Comparison of ENCODE assay signal across 10 cellular contexts in genomic region chr17:48056246-48056745, GRCh38. TPM values are rescaled to one million over a fixed set of nuclear protein-coding genes. Genes with fewer than 3 reads are reported as not detected.
DNase-seq lines count a peak whose midpoint lies in the region; ATAC-seq, FAIRE-seq and TF ChIP-seq lines count a peak whose summit lies in the region.
"Had no signal": no experiment of that assay in that cellular context is flagged by ENCODE, and none has a peak within 500 bp of the region (broad histone marks: within the 10 kb centered on the region; RNA-seq: fewer than 3 reads in every experiment).

No MANE protein-coding gene starts in this region.

- H3K36me3 ChIP-seq in keratinocyte (ENCODE audit: control insufficient read depth in 2 of 2, extremely low read depth in 1 of 2, insufficient read depth in 2 of 2, low read length in 2 of 2), result peaks cover 45 to 69% of the 10 kb centered on the region in 2 experiments

- dilution Hi-C loops in keratinocyte (cut with MboI; ENCODE audit: extremely low pct_ligation_motif_present, low sequenced_read_pairs), result no loop called here

- intact Hi-C loops in natural killer cell (cut with micrococcal nuclease), result no loop called here
- intact Hi-C loops in activated T-helper 1 cell treated with anti-CD3 and anti-CD28 coated beads, Interleukin-12 subunit alpha, Interleukin-12 subunit beta, Interleukin-2, Interleukin-4 antibody, amounts not matched to agents 30 ng/mL and 10 ng/mL and 1 ng/mL, durations not matched to agents 14 hours and 24 hours and 36 hours (cut with micrococcal nuclease), result loop anchor here (1.0 kb wide), 1 partner anchor 8 kb away; the partner anchor contains the start of gene NFE2L1

- peak overlapping the region; percentile 97 to 99 for H3K27ac Mint-ChIP-seq in natural killer cell treated with Interleukin-12 subunit alpha and Interleukin-12 subunit beta and Interleukin-15 and Interleukin-18, amount 100 ng/mL, for 72 hours
- peak overlapping the region in 1 of 2 donors; percentile 54 for H3K27ac Mint-ChIP-seq in natural killer cell
- peak overlapping the region; percentile 92 for H3K27ac Mint-ChIP-seq in activated T-helper 1 cell treated with anti-CD3 and anti-CD28 coated beads, Interleukin-12 subunit alpha, Interleukin-12 subunit beta, Interleukin-2, Interleukin-4 antibody, amounts not matched to agents 30 ng/mL and 10 ng/mL and 1 ng/mL, durations not matched to agents 14 hours and 24 hours and 36 hours

- peak; percentile 2 to 4 for ATAC-seq in natural killer cell treated with Interleukin-12 subunit alpha and Interleukin-12 subunit beta and Interleukin-15 and Interleukin-18, amount 100 ng/mL, for 72 hours
- ATAC-seq in natural killer cell (no peak), GM18858 (IDR thresholded peaks at IDR 0.05; ENCODE audit: unreplicated experiment) (no peak), GM19395 (IDR thresholded peaks at IDR 0.05; ENCODE audit: unreplicated experiment) (no peak)
- no peak for ATAC-seq in activated CD4-positive, CD25-positive, alpha-beta regulatory T cell treated with anti-CD3 and anti-CD28 coated beads, Interleukin-2, amount 50 U/mL, for 24 hours
- ATAC-seq: body of pancreas had no signal

- H4K20me1 ChIP-seq in keratinocyte (ENCODE audit: control insufficient read depth, extremely low read depth, insufficient read depth, low read length), result peaks cover 19% of the 10 kb centered on the region

- H3K27me3 ChIP-seq in keratinocyte (ENCODE audit: control insufficient read depth, extremely low read depth, insufficient read depth, low read length), result no peaks in the 10 kb centered on the region
- H3K27me3 ChIP-seq: body of pancreas had no signal

- H3K4me2 ChIP-seq in keratinocyte (ENCODE audit: control insufficient read depth, extremely low read depth, insufficient read depth, low read depth, low read length), result peak overlapping the region; percentile 67

- DNase-seq in natural killer cell treated with Interleukin-12 subunit alpha and Interleukin-12 subunit beta and Interleukin-15 and Interleukin-18, amount 100 ng/mL, for 72 hours (ENCODE audit: low spot score), result no peak
- DNase-seq in natural killer cell (no peak), keratinocyte (ENCODE audit: low read depth, low spot score) (no peak), inferior parietal cortex (ENCODE audit: extremely low spot score) (no peak)
- no peak for DNase-seq in activated T-helper 1 cell treated with anti-CD3 and anti-CD28 coated beads, Interleukin-12 subunit alpha, Interleukin-12 subunit beta, Interleukin-2, Interleukin-4 antibody, amounts not matched to agents 30 ng/mL and 10 ng/mL and 1 ng/mL, durations not matched to agents 14 hours and 24 hours and 36 hours (ENCODE audit: low spot score)
- DNase-seq: body of pancreas, T1000 had no signal

- no peaks in the 10 kb centered on the region for H3K9me3 Mint-ChIP-seq in natural killer cell treated with Interleukin-12 subunit alpha and Interleukin-12 subunit beta and Interleukin-15 and Interleukin-18, amount 100 ng/mL, for 72 hours
- H3K9me3 Mint-ChIP-seq in natural killer cell, result no peaks in the 10 kb centered on the region
- no peaks in the 10 kb centered on the region for H3K9me3 Mint-ChIP-seq in activated T-helper 1 cell treated with anti-CD3 and anti-CD28 coated beads, Interleukin-12 subunit alpha, Interleukin-12 subunit beta, Interleukin-2, Interleukin-4 antibody, amounts not matched to agents 30 ng/mL and 10 ng/mL and 1 ng/mL, durations not matched to agents 14 hours and 24 hours and 36 hours

- peak overlapping the region; percentile 93 for H3K27ac ChIP-seq in keratinocyte (ENCODE audit: control insufficient read depth, insufficient read depth, low read length)
- H3K27ac ChIP-seq: body of pancreas had no signal

- peaks cover 73% of the 10 kb centered on the region for H3K79me2 ChIP-seq in keratinocyte (ENCODE audit: control insufficient read depth, insufficient read depth, low read length)

- H2AFZ ChIP-seq in keratinocyte (ENCODE audit: control insufficient read depth, low read length), result no peak overlapping the region

- TF ChIP-seq CTCF in natural killer cell (IDR thresholded peaks at IDR 0.05), result no peak
- no peak for TF ChIP-seq CTCF in keratinocyte (optimal IDR thresholded peaks at IDR 0.05 in 1 of 3, IDR thresholded peaks at IDR 0.05 in 1 of 3, conservative IDR thresholded peaks at IDR 0.05 in 1 of 3; ENCODE audit: extremely low read depth in 1 of 3, insufficient read depth in 2 of 3, low read length in 3 of 3)

- H3K4me1 Mint-ChIP-seq in natural killer cell treated with Interleukin-12 subunit alpha and Interleukin-12 subunit beta and Interleukin-15 and Interleukin-18, amount 100 ng/mL, for 72 hours (ENCODE audit: low read depth in 2 of 2), result peaks cover 46 to 62% of the 10 kb centered on the region in 2 donors
- peaks cover 28 to 51% of the 10 kb centered on the region in 2 donors for H3K4me1 Mint-ChIP-seq in natural killer cell
- H3K4me1 Mint-ChIP-seq in activated T-helper 1 cell treated with anti-CD3 and anti-CD28 coated beads, Interleukin-12 subunit alpha, Interleukin-12 subunit beta, Interleukin-2, Interleukin-4 antibody, amounts not matched to agents 30 ng/mL and 10 ng/mL and 1 ng/mL, durations not matched to agents 14 hours and 24 hours and 36 hours (ENCODE audit: low read depth), result peaks cover 60% of the 10 kb centered on the region

- peak overlapping the region; percentile 75 for H3K4me3 Mint-ChIP-seq in natural killer cell treated with Interleukin-12 subunit alpha and Interleukin-12 subunit beta and Interleukin-15 and Interleukin-18, amount 100 ng/mL, for 72 hours
- no peak overlapping the region for H3K4me3 Mint-ChIP-seq in natural killer cell
- peak overlapping the region; percentile 63 for H3K4me3 Mint-ChIP-seq in activated T-helper 1 cell treated with anti-CD3 and anti-CD28 coated beads, Interleukin-12 subunit alpha, Interleukin-12 subunit beta, Interleukin-2, Interleukin-4 antibody, amounts not matched to agents 30 ng/mL and 10 ng/mL and 1 ng/mL, durations not matched to agents 14 hours and 24 hours and 36 hours

- peak overlapping the region; percentile 77 for H3K9ac ChIP-seq in keratinocyte (ENCODE audit: control insufficient read depth, extremely low read depth, insufficient read depth, low read length)

- H3K27me3 Mint-ChIP-seq in natural killer cell treated with Interleukin-12 subunit alpha and Interleukin-12 subunit beta and Interleukin-15 and Interleukin-18, amount 100 ng/mL, for 72 hours, result no peaks in the 10 kb centered on the region
- H3K27me3 Mint-ChIP-seq in natural killer cell (ENCODE audit: low read depth in 2 of 2), result no peaks in the 10 kb centered on the region
- no peaks in the 10 kb centered on the region for H3K27me3 Mint-ChIP-seq in activated T-helper 1 cell treated with anti-CD3 and anti-CD28 coated beads, Interleukin-12 subunit alpha, Interleukin-12 subunit beta, Interleukin-2, Interleukin-4 antibody, amounts not matched to agents 30 ng/mL and 10 ng/mL and 1 ng/mL, durations not matched to agents 14 hours and 24 hours and 36 hours (ENCODE audit: insufficient read depth)

- no peaks in the 10 kb centered on the region for H3K9me3 ChIP-seq in keratinocyte (ENCODE audit: control insufficient read depth, low read depth, low read length)
- H3K9me3 ChIP-seq: body of pancreas had no signal

- H3K4me3 ChIP-seq in keratinocyte (ENCODE audit: control insufficient read depth in 2 of 3, extremely low read depth in 1 of 3, insufficient read depth in 2 of 3, low read depth in 1 of 3, low read length in 3 of 3), result peak overlapping the region in 1 of 3 experiments; percentile 49
- H3K4me3 ChIP-seq: body of pancreas had no signal

- no peak for FAIRE-seq in keratinocyte (lab: Jason Lieb, UNC)

- peaks cover 27% of the 10 kb centered on the region for H3K36me3 Mint-ChIP-seq in natural killer cell treated with Interleukin-12 subunit alpha and Interleukin-12 subunit beta and Interleukin-15 and Interleukin-18, amount 100 ng/mL, for 72 hours
- H3K36me3 Mint-ChIP-seq in natural killer cell, result no peaks in the 10 kb centered on the region
- H3K36me3 Mint-ChIP-seq in activated T-helper 1 cell treated with anti-CD3 and anti-CD28 coated beads, Interleukin-12 subunit alpha, Interleukin-12 subunit beta, Interleukin-2, Interleukin-4 antibody, amounts not matched to agents 30 ng/mL and 10 ng/mL and 1 ng/mL, durations not matched to agents 14 hours and 24 hours and 36 hours (ENCODE audit: low read depth), result peaks cover 60% of the 10 kb centered on the region

- peaks cover 2% of the 10 kb centered on the region for H3K9me1 ChIP-seq in keratinocyte (ENCODE audit: control insufficient read depth, extremely low read depth, insufficient read depth, low read length)

- peaks cover 48% of the 10 kb centered on the region for H3K4me1 ChIP-seq in keratinocyte (ENCODE audit: control insufficient read depth, extremely low read depth, insufficient read depth, low read length)

RNA-seq across cellular contexts. Expression of gene NFE2L1, which starts 8.1 kb away (rescaled TPM):
- 100 to 1,000 TPM; 103 to 153 TPM for total RNA-seq in natural killer cell treated with Interleukin-12 subunit alpha and Interleukin-12 subunit beta and Interleukin-15 and Interleukin-18, amount 100 ng/mL, for 72 hours
- 10 to 100 TPM; 38.6 to 53.4 (median 47.5) TPM for total RNA-seq in natural killer cell
- total RNA-seq in activated T-helper 1 cell treated with anti-CD3 and anti-CD28 coated beads, Interleukin-12 subunit alpha, Interleukin-12 subunit beta, Interleukin-2, Interleukin-4 antibody, amounts not matched to agents 30 ng/mL and 10 ng/mL and 1 ng/mL, durations not matched to agents 14 hours and 24 hours and 36 hours, result 86.6 and 92.0 TPM in 2 replicates
- 169 to 284 TPM (median 208 TPM) in 3 replicates for polyA plus RNA-seq in keratinocyte
- 179 TPM for polyA plus RNA-seq in keratinocyte (2011; ENCODE audit: low read depth)
- polyA plus RNA-seq in keratinocyte (2011; cell fraction: cytosol; rRNA removed), result 112 TPM in 2 replicates
- polyA plus RNA-seq in keratinocyte (2011; cell fraction: nucleus; rRNA removed), result 514 and 591 TPM in 2 replicates
- 152 and 178 TPM in 2 replicates for polyA plus RNA-seq in keratinocyte (2012; ENCODE audit: low replicate concordance)
- 167 to 352 TPM (median 217 TPM) in 3 replicates for polyA minus RNA-seq in keratinocyte
- 115 TPM for polyA minus RNA-seq in keratinocyte (2011; cell fraction: cytosol; rRNA and poly(A)+ RNA removed)
- 374 and 414 TPM in 2 replicates for polyA minus RNA-seq in keratinocyte (2011; cell fraction: nucleus; rRNA and poly(A)+ RNA removed)

RNA-seq across cellular contexts. Expression of gene COPZ2, which starts 18.7 kb away (rescaled TPM):
- 10 to 100 TPM; 14.9 to 32.9 TPM for total RNA-seq in natural killer cell treated with Interleukin-12 subunit alpha and Interleukin-12 subunit beta and Interleukin-15 and Interleukin-18, amount 100 ng/mL, for 72 hours
- total RNA-seq in natural killer cell, result 10 to 100 TPM; 15.9 to 19.1 (median 16.5) TPM
- total RNA-seq in activated T-helper 1 cell treated with anti-CD3 and anti-CD28 coated beads, Interleukin-12 subunit alpha, Interleukin-12 subunit beta, Interleukin-2, Interleukin-4 antibody, amounts not matched to agents 30 ng/mL and 10 ng/mL and 1 ng/mL, durations not matched to agents 14 hours and 24 hours and 36 hours, result 3.4 and 5.8 TPM in 2 replicates
- 11.1 to 18.0 TPM (median 12.5 TPM) in 3 replicates for polyA plus RNA-seq in keratinocyte
- 13.4 TPM for polyA plus RNA-seq in keratinocyte (2011; ENCODE audit: low read depth)
- 19.8 and 23.7 TPM in 2 replicates for polyA plus RNA-seq in keratinocyte (2011; cell fraction: cytosol; rRNA removed)
- 14.8 and 16.3 TPM in 2 replicates for polyA plus RNA-seq in keratinocyte (2011; cell fraction: nucleus; rRNA removed)
- 16.5 and 17.2 TPM in 2 replicates for polyA plus RNA-seq in keratinocyte (2012; ENCODE audit: low replicate concordance)
- polyA minus RNA-seq in keratinocyte, result 7.2 to 11.6 TPM (median 9.0 TPM) in 3 replicates
- polyA minus RNA-seq in keratinocyte (2011; cell fraction: cytosol; rRNA and poly(A)+ RNA removed), result 13.8 TPM
- 3.0 and 7.2 TPM in 2 replicates for polyA minus RNA-seq in keratinocyte (2011; cell fraction: nucleus; rRNA and poly(A)+ RNA removed)

RNA-seq across cellular contexts. Expression of gene CBX1, which starts 45.0 kb away (rescaled TPM):
- total RNA-seq in natural killer cell treated with Interleukin-12 subunit alpha and Interleukin-12 subunit beta and Interleukin-15 and Interleukin-18, amount 100 ng/mL, for 72 hours, result 10 to 100 TPM; 51.8 to 58.5 TPM
- total RNA-seq in natural killer cell, result 10 to 100 TPM; 16.9 to 25.4 (median 22.6) TPM
- total RNA-seq in activated T-helper 1 cell treated with anti-CD3 and anti-CD28 coated beads, Interleukin-12 subunit alpha, Interleukin-12 subunit beta, Interleukin-2, Interleukin-4 antibody, amounts not matched to agents 30 ng/mL and 10 ng/mL and 1 ng/mL, durations not matched to agents 14 hours and 24 hours and 36 hours, result 61.1 and 62.4 TPM in 2 replicates
- 20.7 to 49.4 TPM (median 42.3 TPM) in 3 replicates for polyA plus RNA-seq in keratinocyte
- 23.4 TPM for polyA plus RNA-seq in keratinocyte (2011; ENCODE audit: low read depth)
- 40.7 and 53.0 TPM in 2 replicates for polyA plus RNA-seq in keratinocyte (2011; cell fraction: cytosol; rRNA removed)
- polyA plus RNA-seq in keratinocyte (2011; cell fraction: nucleus; rRNA removed), result 25.2 and 26.8 TPM in 2 replicates
- 44.3 and 74.9 TPM in 2 replicates for polyA plus RNA-seq in keratinocyte (2012; ENCODE audit: low replicate concordance)
- 5.7 to 20.2 TPM (median 7.7 TPM) in 3 replicates for polyA minus RNA-seq in keratinocyte
- 20.0 TPM for polyA minus RNA-seq in keratinocyte (2011; cell fraction: cytosol; rRNA and poly(A)+ RNA removed)
- polyA minus RNA-seq in keratinocyte (2011; cell fraction: nucleus; rRNA and poly(A)+ RNA removed), result 7.0 and 9.9 TPM in 2 replicates

RNA-seq across cellular contexts. Expression of gene SNX11, which starts 51.3 kb away (rescaled TPM):
- 100 to 1,000 TPM in 1 of 2 donors, 10 to 100 TPM in 1; 82.2 to 164 TPM for total RNA-seq in natural killer cell treated with Interleukin-12 subunit alpha and Interleukin-12 subunit beta and Interleukin-15 and Interleukin-18, amount 100 ng/mL, for 72 hours
- total RNA-seq in natural killer cell, result 10 to 100 TPM; 22.4 to 43.2 (median 33.2) TPM
- 31.1 and 37.1 TPM in 2 replicates for total RNA-seq in activated T-helper 1 cell treated with anti-CD3 and anti-CD28 coated beads, Interleukin-12 subunit alpha, Interleukin-12 subunit beta, Interleukin-2, Interleukin-4 antibody, amounts not matched to agents 30 ng/mL and 10 ng/mL and 1 ng/mL, durations not matched to agents 14 hours and 24 hours and 36 hours
- 20.8 to 23.9 TPM (median 21.0 TPM) in 3 replicates for polyA plus RNA-seq in keratinocyte
- polyA plus RNA-seq in keratinocyte (2011; ENCODE audit: low read depth), result 3.6 TPM
- 16.1 and 19.0 TPM in 2 replicates for polyA plus RNA-seq in keratinocyte (2011; cell fraction: cytosol; rRNA removed)
- 20.9 and 21.5 TPM in 2 replicates for polyA plus RNA-seq in keratinocyte (2011; cell fraction: nucleus; rRNA removed)
- 16.2 and 19.5 TPM in 2 replicates for polyA plus RNA-seq in keratinocyte (2012; ENCODE audit: low replicate concordance)
- 14.6 to 23.8 TPM (median 16.5 TPM) in 3 replicates for polyA minus RNA-seq in keratinocyte
- polyA minus RNA-seq in keratinocyte (2011; cell fraction: cytosol; rRNA and poly(A)+ RNA removed), result 12.7 TPM
- 8.5 and 13.4 TPM in 2 replicates for polyA minus RNA-seq in keratinocyte (2011; cell fraction: nucleus; rRNA and poly(A)+ RNA removed)

Comparison
In these comparisons a context has a peak if more than half of its experiments do, and no peak if none do; other contexts are left out.
1. ATAC-seq: peak in natural killer cell treated with Interleukin-12 subunit alpha and Interleukin-12 subunit beta and Interleukin-15 and Interleukin-18, amount 100 ng/mL, for 72 hours (2 of 2); none in natural killer cell (0 of 3), GM18858 (single experiment), GM19395 (single experiment) and activated CD4-positive, CD25-positive, alpha-beta regulatory T cell treated with anti-CD3 and anti-CD28 coated beads, Interleukin-2, amount 50 U/mL, for 24 hours (0 of 2).